ENCODE assay signal across 17 cellular contexts in genomic region chr14:92581966-92582566, GRCh38.
DNase-seq lines count a peak whose midpoint lies in the region; ATAC-seq, FAIRE-seq and TF ChIP-seq lines count a peak whose summit lies in the region.
"Had no signal": no experiment of that assay in that cellular context is flagged by ENCODE, and none has a peak within 500 bp of the region (broad histone marks: within the 10 kb centered on the region; RNA-seq: fewer than 3 reads in every experiment).

No MANE protein-coding gene starts in this region.

- no peak for ATAC-seq in CD4-positive, alpha-beta T cell (ENCODE audit: poor library complexity)
- no peak for ATAC-seq in activated CD8-positive, alpha-beta T cell treated with anti-CD3 and anti-CD28 coated beads for 36 hours
- ATAC-seq in GM19397 (IDR thresholded peaks at IDR 0.05; ENCODE audit: unreplicated experiment) (no peak), GM21390 (IDR thresholded peaks at IDR 0.05; ENCODE audit: unreplicated experiment) (no peak)
- ATAC-seq: gastrocnemius medialis had no signal

- H3K27ac ChIP-seq in CD4-positive, alpha-beta T cell (ENCODE audit: low read depth, low read length) = no peak overlapping the region
- H3K27ac ChIP-seq: dorsolateral prefrontal cortex, gastrocnemius medialis had no signal

- H3K9me3 Mint-ChIP-seq in CD4-positive, alpha-beta T cell = no peaks in the 10 kb centered on the region
- H3K9me3 Mint-ChIP-seq in activated CD8-positive, alpha-beta T cell treated with anti-CD3 and anti-CD28 coated beads for 36 hours = peaks cover 5% of the 10 kb centered on the region
- H3K9me3 Mint-ChIP-seq in nephron progenitor cell = peaks cover 9% of the 10 kb centered on the region

- POLR2A ChIA-PET in CD4-positive, alpha-beta T cell (lab: Charles Lee) = interaction anchor here (0.8 kb wide), 1 partner anchor 448 kb away, joined by 5 read pairs; no protein-coding TSS in a partner anchor
- POLR2A ChIA-PET in activated CD8-positive, alpha-beta T cell treated with anti-CD3 and anti-CD28 coated beads for 36 hours (lab: Charles Lee) = interaction anchor here (1.4 to 2.0 kb wide), 2 partner anchors 13 to 14 kb away, joined by 3 to 6 read pairs; no protein-coding TSS in a partner anchor

- FAIRE-seq in GM18507 (lab: Jason Lieb, UNC) = peak; percentile 77
- FAIRE-seq: RCC 7860 had no signal

- intact Hi-C loops in CD4-positive, alpha-beta T cell (cut with DNase I, micrococcal nuclease) = loop anchor here in 1 of 2 experiments (5.0 kb wide), 2 partner anchors 45 to 70 kb away; partner anchors contain the start of gene RIN3
- intact Hi-C loops in activated CD8-positive, alpha-beta T cell treated with anti-CD3 and anti-CD28 coated beads for 36 hours (cut with micrococcal nuclease) = no loop called here

- no peaks in the 10 kb centered on the region for H3K9me3 ChIP-seq in CD4-positive, alpha-beta T cell (ENCODE audit: control insufficient read depth, low read length)
- H3K9me3 ChIP-seq: gastrocnemius medialis, MG63, SK-N-SH had no signal

- no peaks in the 10 kb centered on the region for H3K27me3 Mint-ChIP-seq in CD4-positive, alpha-beta T cell
- H3K27me3 Mint-ChIP-seq in activated CD8-positive, alpha-beta T cell treated with anti-CD3 and anti-CD28 coated beads for 36 hours = no peaks in the 10 kb centered on the region
- H3K27me3 Mint-ChIP-seq in nephron progenitor cell (ENCODE audit: low read depth, poor library complexity) = no peaks in the 10 kb centered on the region

- H3K27me3 ChIP-seq in CD4-positive, alpha-beta T cell (ENCODE audit: control insufficient read depth, insufficient read depth, low read length) = no peaks in the 10 kb centered on the region
- H3K27me3 ChIP-seq: dorsolateral prefrontal cortex, gastrocnemius medialis, MG63 had no signal

- H3K4me1 Mint-ChIP-seq in CD4-positive, alpha-beta T cell (ENCODE audit: low read depth) = peaks cover 85% of the 10 kb centered on the region
- H3K4me1 Mint-ChIP-seq in activated CD8-positive, alpha-beta T cell treated with anti-CD3 and anti-CD28 coated beads for 36 hours (ENCODE audit: low read depth) = peaks cover 89% of the 10 kb centered on the region
- H3K4me1 Mint-ChIP-seq in nephron progenitor cell = peaks cover 6% of the 10 kb centered on the region

- CTCF ChIA-PET in CD4-positive, alpha-beta T cell (lab: Charles Lee) = no interaction called here
- CTCF ChIA-PET in activated CD8-positive, alpha-beta T cell treated with anti-CD3 and anti-CD28 coated beads for 36 hours (lab: Charles Lee) = interaction anchor here (0.9 to 2.1 kb wide), 2 partner anchors 14 to 18 kb away, joined by 4 to 6 read pairs; no protein-coding TSS in a partner anchor

- H3K4me3 Mint-ChIP-seq in CD4-positive, alpha-beta T cell = peak overlapping the region; percentile 23
- H3K4me3 Mint-ChIP-seq in activated CD8-positive, alpha-beta T cell treated with anti-CD3 and anti-CD28 coated beads for 36 hours = peak overlapping the region; percentile 3
- H3K4me3 Mint-ChIP-seq in nephron progenitor cell = no peak overlapping the region

- no peak for TF ChIP-seq CTCF in CD4-positive, alpha-beta T cell (IDR thresholded peaks at IDR 0.05)
- no peak for TF ChIP-seq CTCF in activated CD8-positive, alpha-beta T cell treated with anti-CD3 and anti-CD28 coated beads for 36 hours (IDR thresholded peaks at IDR 0.05)
- TF ChIP-seq CTCF in nephron progenitor cell (IDR thresholded peaks at IDR 0.05) = no peak

- H3K36me3 Mint-ChIP-seq in CD4-positive, alpha-beta T cell (ENCODE audit: low read depth) = peaks cover 22% of the 10 kb centered on the region
- peaks cover 82% of the 10 kb centered on the region for H3K36me3 Mint-ChIP-seq in activated CD8-positive, alpha-beta T cell treated with anti-CD3 and anti-CD28 coated beads for 36 hours (ENCODE audit: low read depth)
- peaks cover 13% of the 10 kb centered on the region for H3K36me3 Mint-ChIP-seq in nephron progenitor cell (ENCODE audit: low read depth)

- peak overlapping the region; percentile 69 for H3K27ac Mint-ChIP-seq in CD4-positive, alpha-beta T cell
- H3K27ac Mint-ChIP-seq in activated CD8-positive, alpha-beta T cell treated with anti-CD3 and anti-CD28 coated beads for 36 hours = peak overlapping the region; percentile 88
- H3K27ac Mint-ChIP-seq in nephron progenitor cell = peak overlapping the region; percentile 63

- no peak for DNase-seq in CD4-positive, alpha-beta T cell
- no peak for DNase-seq in GM18507 (ENCODE audit: extremely low spot score, insufficient read length, low read depth)
- no peak for DNase-seq in activated CD8-positive, alpha-beta T cell treated with anti-CD3 and anti-CD28 coated beads for 36 hours
- no peak for DNase-seq in nephron progenitor cell
- no peak for DNase-seq in NCI-H1105 treated with DMSO at 0.1 percent for 48 hours (lab: John Stamatoyannopoulos, UW)
- DNase-seq: activated T-cell treated with anti-CD3 and anti-CD28 coated beads for 4 hours, Calu3, gastrocnemius medialis, MG63, NCI-H1694, NCI-H226, SK-N-SH, T1000 had no signal
